In genomic region chr17:13362341-13363122, GRCh38 we compare ENCODE assay signal across 12 cellular contexts.
A peak's percentile ranks its signal among the peaks of the same experiment; 100 is the strongest.
DNase-seq lines count a peak whose midpoint lies in the region; ATAC-seq and TF ChIP-seq lines count a peak whose summit lies in the region.
"Had no signal": no experiment of that assay in that cellular context is flagged by ENCODE, and none has a peak within 500 bp of the region (broad histone marks: within the 10 kb centered on the region; RNA-seq: fewer than 3 reads in every experiment).

No MANE protein-coding gene starts in this region.

- POLR2A ChIA-PET in MCF 10A (lab: Yijun Ruan, JAX), result interaction anchor here (1.7 to 1.9 kb wide), 2 partner anchors 26 to 53 kb away, joined by 4 to 6 read pairs; no protein-coding TSS in a partner anchor

- ATAC-seq in left lobe of liver, result peak; percentile 41
- ATAC-seq in GM21447 (IDR thresholded peaks at IDR 0.05; ENCODE audit: unreplicated experiment), result no peak
- ATAC-seq in GM18520 (IDR thresholded peaks at IDR 0.05; ENCODE audit: unreplicated experiment), result no peak
- no peak for ATAC-seq in HG03442 (IDR thresholded peaks at IDR 0.05; ENCODE audit: unreplicated experiment)
- ATAC-seq: activated CD8-positive, alpha-beta T cell treated with anti-CD3 and anti-CD28 coated beads, Interleukin-2, amount 10 ng/mL, durations not matched to agents 7 days and 5 days; T-helper 17 cell had no signal

- H3K27ac Mint-ChIP-seq in MCF 10A (ENCODE audit: low read depth, unreplicated experiment), result no peak overlapping the region
- H3K27ac Mint-ChIP-seq: activated CD8-positive, alpha-beta T cell treated with anti-CD3 and anti-CD28 coated beads, Interleukin-2, amount 10 ng/mL, durations not matched to agents 7 days and 5 days; T-helper 17 cell had no signal

- DNase-seq in AG08396 (ENCODE audit: low spot score) (peak; percentile 42), HT1080 (ENCODE audit: low read depth) (peak; percentile 73), MCF 10A (ENCODE audit: unreplicated experiment) (peak; percentile 49), left lobe of liver (ENCODE audit: low spot score) (no peak), NCI-H2196 (lab: John Stamatoyannopoulos, UW; ENCODE audit: unreplicated experiment) (no peak)
- DNase-seq: activated CD8-positive, alpha-beta T cell treated with anti-CD3 and anti-CD28 coated beads, Interleukin-2, amount 10 ng/mL, durations not matched to agents 7 days and 5 days; cerebellar nuclear complex; NCI-H2029; T-helper 17 cell had no signal

- H3K36me3 Mint-ChIP-seq in MCF 10A (ENCODE audit: insufficient read depth, unreplicated experiment), result no peaks in the 10 kb centered on the region

- H3K9me3 Mint-ChIP-seq in MCF 10A (ENCODE audit: unreplicated experiment), result no peaks in the 10 kb centered on the region

- peaks cover 19% of the 10 kb centered on the region for H3K4me1 Mint-ChIP-seq in MCF 10A (ENCODE audit: insufficient read depth, unreplicated experiment)
- H3K4me1 Mint-ChIP-seq: T-helper 17 cell had no signal

- intact Hi-C loops in MCF 10A (cut with micrococcal nuclease), result no loop called here

- no peak overlapping the region for H3K4me3 Mint-ChIP-seq in MCF 10A (ENCODE audit: unreplicated experiment)
- H3K4me3 Mint-ChIP-seq: activated CD8-positive, alpha-beta T cell treated with anti-CD3 and anti-CD28 coated beads, Interleukin-2, amount 10 ng/mL, durations not matched to agents 7 days and 5 days; T-helper 17 cell had no signal

- no TSS peak for BruUV-seq in MCF 10A (replicated peaks; lab: Mats Ljungman, UMichigan)

- CTCF ChIA-PET in MCF 10A (lab: Yijun Ruan, JAX), result interaction anchor here (0.5 to 1.2 kb wide), 7 partner anchors 13 to 618 kb away, joined by 3 to 4 read pairs (median 3); no protein-coding TSS in a partner anchor

- TF ChIP-seq CTCF in MCF 10A (IDR thresholded peaks at IDR 0.05; ENCODE audit: unreplicated experiment), result no peak

- H3K27me3 Mint-ChIP-seq in MCF 10A (ENCODE audit: insufficient read depth, unreplicated experiment), result no peaks in the 10 kb centered on the region

Comparison
In these comparisons a context has a peak if more than half of its experiments do, and no peak if none do; other contexts are left out.
1. DNase-seq: peak in AG08396 (single experiment), HT1080 (single experiment) and MCF 10A (single experiment); none in left lobe of liver (single experiment) and NCI-H2196 (single experiment).